Comparison of ENCODE assay signal across 8 cellular contexts in genomic region chr12:48003226-48004038, GRCh38. TPM values are rescaled to one million over a fixed set of nuclear protein-coding genes. Genes with fewer than 3 reads are reported as not detected.
DNase-seq lines count a peak whose midpoint lies in the region; ATAC-seq and TF ChIP-seq lines count a peak whose summit lies in the region.

No MANE protein-coding gene starts in this region.

- H3K9me3 ChIP-seq in cardiac muscle cell (ENCODE audit: low read depth) (no peaks in the 10 kb centered on the region), iPS-20b (ENCODE audit: insufficient read depth, low read depth, low read length) (no peaks in the 10 kb centered on the region), tibial artery (no peaks in the 10 kb centered on the region)

- H3K4me3 ChIP-seq in cardiac muscle cell (peak overlapping the region; percentile 35), iPS-20b (ENCODE audit: low read length) (peak overlapping the region; percentile 69), tibial artery (peak overlapping the region; percentile 17 to 52)

- CTCF ChIA-PET in activated CD4-positive, alpha-beta memory T cell treated with anti-CD3 and anti-CD28 coated beads for 36 hours (lab: Charles Lee), result no interaction called here

- H3K27ac ChIP-seq in cardiac muscle cell (no peak overlapping the region), iPS-20b (ENCODE audit: low read length) (no peak overlapping the region), tibial artery (no peak overlapping the region)

- H3K27me3 Mint-ChIP-seq in activated CD4-positive, alpha-beta memory T cell treated with anti-CD3 and anti-CD28 coated beads for 36 hours, result peaks cover 84% of the 10 kb centered on the region

- DNase-seq in cardiac muscle cell (ENCODE audit: low read depth in 1 of 2, low spot score in 1 of 2), result peak; percentile 12 to 45
- DNase-seq in Right ventricle myocardium superior, result no peak
- peak; percentile 36 for DNase-seq in activated CD4-positive, alpha-beta memory T cell treated with anti-CD3 and anti-CD28 coated beads for 36 hours
- DNase-seq in tibial artery, result no peak
- DNase-seq in GF-D8 (lab: John Stamatoyannopoulos, UW), result no peak
- no peak for DNase-seq in NAMALWA (ENCODE audit: low spot score)
- DNase-seq in inferior parietal cortex (ENCODE audit: extremely low spot score), result no peak

- no peaks in the 10 kb centered on the region for H3K9me3 Mint-ChIP-seq in activated CD4-positive, alpha-beta memory T cell treated with anti-CD3 and anti-CD28 coated beads for 36 hours

- ATAC-seq in Right ventricle myocardium superior (ENCODE audit: poor library complexity), result no peak

- peak overlapping the region; percentile 51 for H3K4me3 Mint-ChIP-seq in activated CD4-positive, alpha-beta memory T cell treated with anti-CD3 and anti-CD28 coated beads for 36 hours

- peak overlapping the region; percentile 19; the same call in 1 of the 2 replicates for H3K9ac ChIP-seq in iPS-20b (ENCODE audit: low read depth, low read length)

- POLR2A ChIA-PET in activated CD4-positive, alpha-beta memory T cell treated with anti-CD3 and anti-CD28 coated beads for 36 hours (lab: Charles Lee), result no interaction called here

- TF ChIP-seq CTCF in cardiac muscle cell (IDR thresholded peaks at IDR 0.05; ENCODE audit: low read depth, low read length) (peak; percentile 3), tibial artery (IDR thresholded peaks at IDR 0.05) (no peak)

- H3K27ac Mint-ChIP-seq in activated CD4-positive, alpha-beta memory T cell treated with anti-CD3 and anti-CD28 coated beads for 36 hours, result no peak overlapping the region

- H3K4me1 Mint-ChIP-seq in activated CD4-positive, alpha-beta memory T cell treated with anti-CD3 and anti-CD28 coated beads for 36 hours (ENCODE audit: low read depth), result peaks cover 36% of the 10 kb centered on the region

- intact Hi-C loops in Right ventricle myocardium superior (cut with DNase I) (no loop called here), tibial artery (cut with DNase I; ENCODE audit: low total_unique reads) (no loop called here)
- intact Hi-C loops in activated CD4-positive, alpha-beta memory T cell treated with anti-CD3 and anti-CD28 coated beads for 36 hours (cut with micrococcal nuclease), result loop anchor here (5.0 kb wide), 1 partner anchor 184 kb away; no protein-coding TSS in a partner anchor

- H3K4me1 ChIP-seq in cardiac muscle cell (ENCODE audit: low read depth) (peaks cover 28% of the 10 kb centered on the region), iPS-20b (ENCODE audit: insufficient read depth, low read length) (peaks cover 19% of the 10 kb centered on the region; the same call in 1 of the 2 replicates), tibial artery (peaks cover 0 to 48% (median 41%) of the 10 kb centered on the region in 4 donors)

- H3K36me3 ChIP-seq in cardiac muscle cell, result no peaks in the 10 kb centered on the region
- H3K36me3 ChIP-seq in iPS-20b (ENCODE audit: insufficient read depth, low read depth, low read length), result no peaks in the 10 kb centered on the region
- no peaks in the 10 kb centered on the region for H3K36me3 ChIP-seq in tibial artery

- H3K27me3 ChIP-seq in cardiac muscle cell, result peaks cover 37% of the 10 kb centered on the region
- peaks cover 100% of the 10 kb centered on the region for H3K27me3 ChIP-seq in iPS-20b (ENCODE audit: insufficient read depth, low read length)
- peaks cover 0 to 78% of the 10 kb centered on the region in 2 donors for H3K27me3 ChIP-seq in tibial artery

- H3K36me3 Mint-ChIP-seq in activated CD4-positive, alpha-beta memory T cell treated with anti-CD3 and anti-CD28 coated beads for 36 hours, result no peaks in the 10 kb centered on the region

RNA-seq across cellular contexts. Expression of gene COL2A1, which starts 0.8 kb away (rescaled TPM):
- total RNA-seq in cardiac muscle cell (469 and 596 TPM in 2 replicates), Right ventricle myocardium superior (not detected)
- polyA plus RNA-seq in cardiac muscle cell, result 261 and 278 TPM in 2 replicates
- not detected for total RNA-seq in activated CD4-positive, alpha-beta memory T cell treated with anti-CD3 and anti-CD28 coated beads for 36 hours

RNA-seq across cellular contexts. Expression of gene TMEM106C, which starts 40.0 kb away (rescaled TPM):
- total RNA-seq in cardiac muscle cell, result 100 and 102 TPM in 2 replicates
- 108 and 176 TPM in 2 replicates for polyA plus RNA-seq in cardiac muscle cell
- 42.5 TPM for total RNA-seq in Right ventricle myocardium superior
- total RNA-seq in activated CD4-positive, alpha-beta memory T cell treated with anti-CD3 and anti-CD28 coated beads for 36 hours, result 100 to 1,000 TPM; 179 to 182 TPM

Comparison
In these comparisons a context has a peak if more than half of its experiments do, and no peak if none do; other contexts are left out.
1. DNase-seq: peak in cardiac muscle cell (2 of 2) and activated CD4-positive, alpha-beta memory T cell treated with anti-CD3 and anti-CD28 coated beads for 36 hours (single experiment); none in Right ventricle myocardium superior (single experiment), tibial artery (0 of 2), GF-D8 (single experiment), NAMALWA (single experiment) and inferior parietal cortex (single experiment).
2. RNA of gene COL2A1, which starts 0.8 kb away (total RNA-seq): 469 to 596 TPM in cardiac muscle cell; not detected in activated CD4-positive, alpha-beta memory T cell treated with anti-CD3 and anti-CD28 coated beads for 36 hours and not detected in Right ventricle myocardium superior (single experiment); every median in the first group is over 100 times any median in the second.
3. Peak in every context shown above with its lines, with median percentiles within 50 percentile points of each other: H3K4me3 ChIP-seq.